14 cellular contexts compared by ENCODE assay signal in genomic region chr13:100633461-100633860, GRCh38. TPM values are rescaled to one million over a fixed set of nuclear protein-coding genes. Genes with fewer than 3 reads are reported as not detected.
DNase-seq lines count a peak whose midpoint lies in the region; ATAC-seq and TF ChIP-seq lines count a peak whose summit lies in the region.
"Had no signal": no experiment of that assay in that cellular context is flagged by ENCODE, and none has a peak within 500 bp of the region (broad histone marks: within the 10 kb centered on the region; RNA-seq: fewer than 3 reads in every experiment).

No MANE protein-coding gene starts in this region.

- ATAC-seq in Panc1 (peak; percentile 69; the same call in 1 of the 2 replicates), lower lobe of right lung (peak; percentile 75 to 91)
- ATAC-seq: sciatic nerve had no signal

- DNase-seq in AG09309 (ENCODE audit: low read depth) (peak; percentile 70), Panc1 (ENCODE audit: low read depth, low spot score) (peak; percentile 43), dorsolateral prefrontal cortex (no peak), lower lobe of right lung (no peak), GM13977 (ENCODE audit: low spot score) (no peak), HT-29 (ENCODE audit: low spot score) (no peak), uterus (no peak), NCI-H187 treated with DMSO at 0.1 percent for 48 hours (lab: John Stamatoyannopoulos, UW) (no peak)
- DNase-seq: immature natural killer cell, Kasumi-1, NCI-H446 had no signal

- BruUV-seq in Panc1 (replicated peaks; lab: Mats Ljungman, UMichigan) = no TSS peak

- H3K4me3 ChIP-seq in AG09309 (ENCODE audit: control insufficient read depth, low read depth, low read length) (no peak overlapping the region), Panc1 (ENCODE audit: low read depth in 2 of 2, low read length in 2 of 2) (no peak overlapping the region), dorsolateral prefrontal cortex (peak overlapping the region in 45 of 59 donors; percentile 6 to 74 (median 52)), lower lobe of right lung (no peak overlapping the region), uterus (no peak overlapping the region)
- H3K4me3 ChIP-seq: HAP-1 had no signal

- POLR2A ChIA-PET in Panc1 (lab: Charles Lee) = no interaction called here

- CTCF ChIA-PET in Panc1 (lab: Charles Lee) = no interaction called here

- H3K36me3 ChIP-seq in Panc1 (ENCODE audit: control insufficient read depth, insufficient read depth, low read length) (no peaks in the 10 kb centered on the region; the same call in 1 of the 2 replicates), lower lobe of right lung (peaks cover 69% of the 10 kb centered on the region), uterus (no peaks in the 10 kb centered on the region)

- intact Hi-C loops in Panc1 (cut with micrococcal nuclease; ENCODE audit: unreplicated experiment) = no loop called here
- intact Hi-C loops in dorsolateral prefrontal cortex (cut with DNase I) = no loop called here
- intact Hi-C loops in lower lobe of right lung (cut with DNase I) = no loop called here
- intact Hi-C loops in uterus (cut with DNase I; ENCODE audit: low total_unique reads) = no loop called here

- no peak for TF ChIP-seq POLR2A in uterus (IDR thresholded peaks at IDR 0.05)

- in situ Hi-C loops in Panc1 (cut with HindIII; ENCODE audit: low pct_unique_long_range_greater_than_20kb, low sequenced_read_pairs) = no loop called here
- in situ Hi-C loops in GM13977 (cut with MboI; ENCODE audit: low pct_unique_long_range_greater_than_20kb, low sequenced_read_pairs, unreplicated experiment) = no loop called here

- H3K27me3 ChIP-seq in Panc1 (ENCODE audit: control insufficient read depth, insufficient read depth, low read length) = no peaks in the 10 kb centered on the region
- no peaks in the 10 kb centered on the region for H3K27me3 ChIP-seq in dorsolateral prefrontal cortex
- no peaks in the 10 kb centered on the region for H3K27me3 ChIP-seq in lower lobe of right lung (ENCODE audit: low read depth)
- H3K27me3 ChIP-seq in uterus = no peaks in the 10 kb centered on the region

- TF ChIP-seq CTCF in AG09309 (IDR thresholded peaks at IDR 0.05; ENCODE audit: control insufficient read depth, insufficient read depth, low read depth, low read length, missing control alignments) (no peak), Panc1 (IDR thresholded peaks at IDR 0.05) (no peak), dorsolateral prefrontal cortex (IDR thresholded peaks at IDR 0.05 in 54 of 56, conservative IDR thresholded peaks at IDR 0.05 in 2 of 56; ENCODE audit: low read depth in 1 of 56, partially characterized antibody in 56 of 56) (no peak), lower lobe of right lung (IDR thresholded peaks at IDR 0.05) (no peak), GM13977 (IDR thresholded peaks at IDR 0.05; ENCODE audit: extremely low read depth, insufficient read depth, missing control alignments) (no peak), uterus (IDR thresholded peaks at IDR 0.05) (no peak)

- H3K4me1 ChIP-seq in Panc1 (ENCODE audit: control insufficient read depth, insufficient read depth, low read length) (no peaks in the 10 kb centered on the region), lower lobe of right lung (no peaks in the 10 kb centered on the region), uterus (no peaks in the 10 kb centered on the region)

- H3K9me3 ChIP-seq in Panc1 (ENCODE audit: control insufficient read depth, insufficient read depth, low read depth, low read length) = no peaks in the 10 kb centered on the region
- no peaks in the 10 kb centered on the region for H3K9me3 ChIP-seq in lower lobe of right lung
- H3K9me3 ChIP-seq in uterus = no peaks in the 10 kb centered on the region
- H3K9me3 ChIP-seq: HAP-1 had no signal

- H3K27ac ChIP-seq in Panc1 (ENCODE audit: low read length) (no peak overlapping the region), dorsolateral prefrontal cortex (peak overlapping the region in 50 of 59 donors; percentile 1 to 95 (median 84)), lower lobe of right lung (no peak overlapping the region), uterus (no peak overlapping the region)
- H3K27ac ChIP-seq: VCaP had no signal

RNA-seq across cellular contexts. Expression of gene TMTC4, which starts 41.1 kb away (rescaled TPM):
- 14.6 TPM for total RNA-seq in Panc1 (2021; ENCODE audit: unreplicated experiment)
- polyA plus RNA-seq in Panc1 (2012; ENCODE audit: insufficient read length) = 10.0 TPM
- 100 to 1,000 TPM in 4 of 120 experiments, 10 to 100 TPM in 116; 15.7 to 223 (median 42.8) TPM for total RNA-seq in dorsolateral prefrontal cortex
- 10.9 TPM for total RNA-seq in lower lobe of right lung
- 23.3 and 31.1 TPM in 2 replicates for total RNA-seq in HT-29 (2014; rRNA removed; shearing (Covaris generic))
- 10 to 100 TPM in 3 of 4 donors, 1 to 10 TPM in 1; 5.9 to 36.1 (median 14.5) TPM for total RNA-seq in uterus

RNA-seq across cellular contexts. Expression of gene GGACT, which starts 44.9 kb away (rescaled TPM):
- 2.5 TPM for total RNA-seq in Panc1 (2021; ENCODE audit: unreplicated experiment)
- polyA plus RNA-seq in Panc1 (2012; ENCODE audit: insufficient read length) = 1.7 TPM
- 10 to 100 TPM in 1 of 120 experiments, 1 to 10 TPM in 114, under 1 TPM in 5; 0.56 to 10.3 (median 2.8) TPM for total RNA-seq in dorsolateral prefrontal cortex
- 3.4 TPM for total RNA-seq in lower lobe of right lung
- total RNA-seq in HT-29 (2014; rRNA removed; shearing (Covaris generic)) = 1.6 and 1.8 TPM in 2 replicates
- 1 to 10 TPM in 2 of 4 donors, under 1 TPM in 2; 0.26 to 5.7 (median 1.1) TPM for total RNA-seq in uterus

Comparison
In these comparisons a context has a peak if more than half of its experiments do, and no peak if none do; other contexts are left out.
1. DNase-seq: peak in AG09309 (single experiment) and Panc1 (single experiment); none in dorsolateral prefrontal cortex (0 of 10), lower lobe of right lung (single experiment), GM13977 (single experiment), HT-29 (single experiment), uterus (0 of 2) and NCI-H187 treated with DMSO at 0.1 percent for 48 hours (single experiment).
2. H3K4me3 ChIP-seq: peak in dorsolateral prefrontal cortex (45 of 59); none in AG09309 (single experiment), Panc1 (0 of 2), lower lobe of right lung (single experiment) and uterus (0 of 2).
3. H3K27ac ChIP-seq: peak in dorsolateral prefrontal cortex (50 of 59); none in Panc1 (single experiment), lower lobe of right lung (single experiment) and uterus (0 of 2).